In genomic region chr1:19643602-19644419, GRCh38 we compare ENCODE assay signal across 8 cellular contexts.
A peak's percentile ranks its signal among the peaks of the same experiment; 100 is the strongest.
DNase-seq lines count a peak whose midpoint lies in the region; ATAC-seq, FAIRE-seq and TF ChIP-seq lines count a peak whose summit lies in the region.

Gene NBL1, plus strand, starts transcription at chr1:19644311. Its CDS starts 10,720 bp downstream, at chr1:19655031.

- H3K27me3 ChIP-seq in mucosa of rectum (ENCODE audit: control insufficient read depth in 2 of 2, insufficient read depth in 2 of 2, low read length in 2 of 2): no peaks in the 10 kb centered on the region

- H3K4me3 ChIP-seq in mucosa of rectum (ENCODE audit: low read length in 2 of 2): peak within 1 kb of the TSS; percentile 87 to 98

- ATAC-seq in GM18861 (IDR thresholded peaks at IDR 0.05; ENCODE audit: unreplicated experiment) (no peak), HG03025 (IDR thresholded peaks at IDR 0.05; ENCODE audit: low FRiP score, unreplicated experiment) (no peak)

- H3K4me1 ChIP-seq in mucosa of rectum (ENCODE audit: control insufficient read depth in 2 of 2, insufficient read depth in 2 of 2, low read length in 2 of 2): peaks cover 56 to 63% of the 10 kb centered on the region in 2 donors

- peak; percentile 29 for TF ChIP-seq POLR2A in erythroblast (IDR thresholded peaks at IDR 0.05; ENCODE audit: low read length)

- no peaks in the 10 kb centered on the region for H3K36me3 ChIP-seq in mucosa of rectum (ENCODE audit: control insufficient read depth in 2 of 2, insufficient read depth in 2 of 2, low read length in 2 of 2)

- FAIRE-seq in GM19239 (lab: Jason Lieb, UNC): no peak

- DNase-seq in GM19239 (ENCODE audit: insufficient read length, low spot score) (peak; percentile 67), NCI-H2196 treated with DMSO at 0.1 percent for 48 hours (lab: John Stamatoyannopoulos, UW; ENCODE audit: unreplicated experiment) (peak; percentile 44), activated T-cell treated with anti-CD3 and anti-CD28 coated beads for 48 hours (ENCODE audit: low read depth) (peak; percentile 69), erythroblast (lab: John Stamatoyannopoulos, UW) (peak; percentile 48 to 51)
- DNase-seq in stimulated activated CD8-positive, alpha-beta memory T cell treated with anti-CD3 and anti-CD28 coated beads, Interleukin-4, amount 100 ng/mL, for 48 hours: peak; percentile 78

- H3K9ac ChIP-seq in mucosa of rectum (ENCODE audit: low read depth in 1 of 2, low read length in 2 of 2): peak within 1 kb of the TSS; percentile 99 to 100

- no peaks in the 10 kb centered on the region for H3K9me3 ChIP-seq in mucosa of rectum (ENCODE audit: control insufficient read depth in 2 of 2, low read length in 2 of 2)

- peak within 1 kb of the TSS; percentile 97 to 98 for H3K27ac ChIP-seq in mucosa of rectum (ENCODE audit: low read depth in 2 of 2, low read length in 2 of 2)
